In genomic region chr3:38120690-38121450, GRCh38 we compare ENCODE assay signal across 20 cellular contexts. TPM values are rescaled to one million over a fixed set of nuclear protein-coding genes. Genes with fewer than 3 reads are reported as not detected.
DNase-seq lines count a peak whose midpoint lies in the region; ATAC-seq, FAIRE-seq and TF ChIP-seq lines count a peak whose summit lies in the region.
"Had no signal": no experiment of that assay in that cellular context is flagged by ENCODE, and none has a peak within 500 bp of the region (broad histone marks: within the 10 kb centered on the region; RNA-seq: fewer than 3 reads in every experiment).

No MANE protein-coding gene starts in this region.

- H3K4me1 Mint-ChIP-seq in stimulated activated memory B cell treated with anti-CD40 and anti-IgM and Interleukin-4, amounts not matched to agents 10 μg/mL and 1 μg/mL and 100 μg/mL, for 72 hours: peaks cover 4% of the 10 kb centered on the region
- H3K4me1 Mint-ChIP-seq: nephron had no signal

- POLR2A ChIA-PET in RWPE1 (lab: Yijun Ruan, JAX; ENCODE audit: low non-redundant PET) (no interaction called here), HepG2 (lab: Yijun Ruan, JAX) (interaction anchor here (1.1 to 8.0 kb wide), 5 partner anchors 10 to 129 kb away, joined by 3 to 87 read pairs (median 5); partner anchors contain the start of genes ACAA1, MYD88 and OXSR1)

- H4K20me1 ChIP-seq in HepG2 (ENCODE audit: insufficient read depth, low read length): peaks cover 39% of the 10 kb centered on the region

- no peak for TF ChIP-seq CTCF in RWPE1 (conservative IDR thresholded peaks at IDR 0.05; ENCODE audit: low read depth)
- no peak for TF ChIP-seq CTCF in HepG2 (CRISPR knock-in tag; IDR thresholded peaks at IDR 0.05)

- FAIRE-seq in HepG2 (lab: Jason Lieb, UNC): no peak
- FAIRE-seq: RCC 7860 had no signal

- ATAC-seq in activated naive CD4-positive, alpha-beta T cell treated with anti-CD3 and anti-CD28 coated beads, Interleukin-2, amount 50 U/mL, for 72 hours: no peak
- ATAC-seq in HepG2: no peak
- ATAC-seq in stimulated activated memory B cell treated with anti-CD40 and anti-IgM and Interleukin-4, amounts not matched to agents 10 μg/mL and 1 μg/mL and 100 μg/mL, for 72 hours: no peak
- ATAC-seq in HG03460 (IDR thresholded peaks at IDR 0.05; ENCODE audit: unreplicated experiment): no peak

- H3K27me3 Mint-ChIP-seq in stimulated activated memory B cell treated with anti-CD40 and anti-IgM and Interleukin-4, amounts not matched to agents 10 μg/mL and 1 μg/mL and 100 μg/mL, for 72 hours: peaks cover 4% of the 10 kb centered on the region
- H3K27me3 Mint-ChIP-seq: activated naive CD4-positive, alpha-beta T cell treated with anti-CD3 and anti-CD28 coated beads, Interleukin-2, amount 10 ng/mL, durations not matched to agents 7 days and 5 days; CD8-positive, alpha-beta memory T cell had no signal

- H3K27ac Mint-ChIP-seq in activated naive CD4-positive, alpha-beta T cell treated with anti-CD3 and anti-CD28 coated beads, Interleukin-2, amount 50 U/mL, for 72 hours: peak overlapping the region; percentile 62 to 84
- peak overlapping the region; percentile 0 for H3K27ac Mint-ChIP-seq in stimulated activated memory B cell treated with anti-CD40 and anti-IgM and Interleukin-4, amounts not matched to agents 10 μg/mL and 1 μg/mL and 100 μg/mL, for 72 hours
- H3K27ac Mint-ChIP-seq: activated naive CD4-positive, alpha-beta T cell treated with anti-CD3 and anti-CD28 coated beads, Interleukin-2, amount 10 ng/mL, durations not matched to agents 7 days and 5 days; nephron had no signal

- TF ChIP-seq EP300 in HepG2 (IDR thresholded peaks at IDR 0.05; ENCODE audit: low read depth in 2 of 2, low read length in 2 of 2): no peak
- no peak for TF ChIP-seq EP300 in HepG2 (CRISPR knock-in tag; IDR thresholded peaks at IDR 0.05; ENCODE audit: borderline replicate concordance)

- peaks cover 1% of the 10 kb centered on the region for H3K79me2 ChIP-seq in HepG2 (ENCODE audit: insufficient read depth, low read length)

- CTCF ChIA-PET in RWPE1 (lab: Yijun Ruan, JAX): interaction anchor here (1.0 kb wide), 1 partner anchor 126 kb away, joined by 3 read pairs; no protein-coding TSS in a partner anchor
- CTCF ChIA-PET in HepG2 (lab: Yijun Ruan, JAX; ENCODE audit: low intra/inter-chr PET ratio, low total read pairs): no interaction called here

- no peak for TF ChIP-seq RAD21 in HepG2 (CRISPR knock-in tag; IDR thresholded peaks at IDR 0.05)

- 95% methylated on average over 10 of the region's 11 CpGs for WGBS in HepG2 (ENCODE audit: low lambda C conversion rate)

- no peak overlapping the region for H3K4me2 ChIP-seq in HepG2 (ENCODE audit: low read depth, low read length)

- in situ Hi-C loops in HepG2 (cut with HindIII; ENCODE audit: extremely low pct_ligation_motif_present, low pct_unique_long_range_greater_than_20kb): no loop called here

- H3K9me3 ChIP-seq in HepG2 (ENCODE audit: low read length): no peaks in the 10 kb centered on the region
- H3K9me3 ChIP-seq: esophagus squamous epithelium, upper lobe of left lung had no signal

- no peaks in the 10 kb centered on the region for H3K9me3 Mint-ChIP-seq in activated naive CD4-positive, alpha-beta T cell treated with anti-CD3 and anti-CD28 coated beads, Interleukin-2, amount 50 U/mL, for 72 hours
- H3K9me3 Mint-ChIP-seq in stimulated activated memory B cell treated with anti-CD40 and anti-IgM and Interleukin-4, amounts not matched to agents 10 μg/mL and 1 μg/mL and 100 μg/mL, for 72 hours: no peaks in the 10 kb centered on the region
- H3K9me3 Mint-ChIP-seq: activated naive CD4-positive, alpha-beta T cell treated with anti-CD3 and anti-CD28 coated beads, Interleukin-2, amount 10 ng/mL, durations not matched to agents 7 days and 5 days; CD8-positive, alpha-beta memory T cell; nephron had no signal

- peaks cover 43% of the 10 kb centered on the region for H3K4me1 ChIP-seq in HepG2 (ENCODE audit: insufficient read depth, low read length)
- H3K4me1 ChIP-seq: upper lobe of left lung had no signal

- no peaks in the 10 kb centered on the region for H3K36me3 Mint-ChIP-seq in activated naive CD4-positive, alpha-beta T cell treated with anti-CD3 and anti-CD28 coated beads, Interleukin-2, amount 50 U/mL, for 72 hours
- peaks cover 63% of the 10 kb centered on the region for H3K36me3 Mint-ChIP-seq in stimulated activated memory B cell treated with anti-CD40 and anti-IgM and Interleukin-4, amounts not matched to agents 10 μg/mL and 1 μg/mL and 100 μg/mL, for 72 hours

- H3K4me3 Mint-ChIP-seq in stimulated activated memory B cell treated with anti-CD40 and anti-IgM and Interleukin-4, amounts not matched to agents 10 μg/mL and 1 μg/mL and 100 μg/mL, for 72 hours: no peak overlapping the region
- H3K4me3 Mint-ChIP-seq: activated naive CD4-positive, alpha-beta T cell treated with anti-CD3 and anti-CD28 coated beads, Interleukin-2, amount 10 ng/mL, durations not matched to agents 7 days and 5 days; CD8-positive, alpha-beta memory T cell; nephron had no signal

- BruUV-seq in HepG2 (replicated peaks; lab: Mats Ljungman, UMichigan): no TSS peak

- intact Hi-C loops in HepG2 (cut with micrococcal nuclease; ENCODE audit: unreplicated experiment): no loop called here

- H2AFZ ChIP-seq in HepG2 (ENCODE audit: low read length): no peak overlapping the region

- H3K4me3 ChIP-seq in HepG2 (replicated peaks in 1 of 3; ENCODE audit: insufficient read depth in 1 of 3, low read depth in 2 of 3, low read length in 3 of 3): no peak overlapping the region
- H3K4me3 ChIP-seq: esophagus squamous epithelium, upper lobe of left lung had no signal

- no peaks in the 10 kb centered on the region for H3K27me3 ChIP-seq in HepG2 (ENCODE audit: control insufficient read depth in 1 of 2, insufficient read depth in 2 of 2, low read length in 2 of 2)
- H3K27me3 ChIP-seq: esophagus squamous epithelium, upper lobe of left lung had no signal

- peak overlapping the region; percentile 26 for H3K27ac ChIP-seq in RWPE1
- no peak overlapping the region for H3K27ac ChIP-seq in HepG2 (ENCODE audit: extremely low read length, insufficient read depth, low read length)
- H3K27ac ChIP-seq: esophagus squamous epithelium, upper lobe of left lung had no signal

- H3K9ac ChIP-seq in HepG2 (ENCODE audit: insufficient read depth, low read depth, low read length): no peak overlapping the region

- no peak for DNase-seq in activated naive CD4-positive, alpha-beta T cell treated with anti-CD3 and anti-CD28 coated beads, Interleukin-2, amount 50 U/mL, for 72 hours (ENCODE audit: low spot score in 2 of 2)
- DNase-seq in activated naive CD4-positive, alpha-beta T cell treated with anti-CD3 and anti-CD28 coated beads, Interleukin-2, amount 50 U/mL, for 16 hours: no peak
- DNase-seq in RWPE1 (ENCODE audit: low spot score): no peak
- no peak for DNase-seq in HepG2 (ENCODE audit: low spot score)
- DNase-seq in AG08395 (ENCODE audit: low spot score): no peak
- no peak for DNase-seq in MV-4-11 (lab: John Stamatoyannopoulos, UW)
- DNase-seq: activated naive CD4-positive, alpha-beta T cell treated with anti-CD3 and anti-CD28 coated beads, Interleukin-2, amount 10 ng/mL, durations not matched to agents 7 days and 5 days; CD8-positive, alpha-beta memory T cell; cerebellar nuclear complex; effector memory CD4-positive, alpha-beta T cell; esophagus squamous epithelium; Karpas-422; kidney glomerular epithelial cell; NCI-H2029 treated with DMSO at 0.1 percent for 48 hours; stimulated activated CD4-positive, alpha-beta T cell treated with anti-CD3 and anti-CD28 coated beads, Interleukin-2, amount 100 ng/mL, for 24 hours had no signal

- H3K36me3 ChIP-seq in HepG2 (replicated peaks in 1 of 2; ENCODE audit: control insufficient read depth in 1 of 2, insufficient read depth in 2 of 2, low read length in 2 of 2): peaks cover 24 to 58% of the 10 kb centered on the region in 2 experiments

- TF ChIP-seq POLR2A in HepG2 (IDR thresholded peaks at IDR 0.05; ENCODE audit: insufficient read depth in 1 of 2, low read depth in 2 of 2, low read length in 2 of 2): no peak; a peak in 1 of 4 replicates

RNA-seq across cellular contexts. Expression of gene ACAA1, which starts 16.1 kb away (rescaled TPM):
- total RNA-seq in activated naive CD4-positive, alpha-beta T cell treated with anti-CD3 and anti-CD28 coated beads, Interleukin-2, amount 50 U/mL, for 72 hours: 10 to 100 TPM; 73.9 to 83.9 TPM
- total RNA-seq in HepG2 (2016; rRNA removed; fragmentation: Illumina TruSeq; extraction: Trizol): 60.8 and 107 TPM in 2 replicates
- total RNA-seq in HepG2 (2016; cell fraction: cytosol; rRNA removed; fragmentation: Illumina TruSeq; extraction: Trizol; ENCODE audit: low read depth): 27.5 and 27.8 TPM in 2 replicates
- total RNA-seq in HepG2 (2016; cell fraction: insoluble cytoplasmic fraction; rRNA removed; fragmentation: Illumina TruSeq; extraction: Trizol): 63.4 and 105 TPM in 2 replicates
- 52.7 and 55.5 TPM in 2 replicates for total RNA-seq in HepG2 (2016; cell fraction: membrane; rRNA removed; fragmentation: Illumina TruSeq; extraction: Trizol)
- 75.4 and 87.9 TPM in 2 replicates for total RNA-seq in HepG2 (2016; cell fraction: nucleus; rRNA removed; fragmentation: Illumina TruSeq; extraction: Trizol)
- 188 and 221 TPM in 2 replicates for polyA plus RNA-seq in HepG2 (2011; rRNA removed)
- polyA plus RNA-seq in HepG2 (2011; cell fraction: cytosol; rRNA removed): 169 and 202 TPM in 2 replicates
- 588 and 662 TPM in 2 replicates for polyA plus RNA-seq in HepG2 (2011; cell fraction: nucleus; rRNA removed)
- polyA plus RNA-seq in HepG2 (2012): 125 and 170 TPM in 2 replicates
- polyA plus RNA-seq in HepG2 (2016; cell fraction: cytosol; fragmentation: Illumina TruSeq; extraction: Trizol; ENCODE audit: low read depth): 44.3 and 47.9 TPM in 2 replicates
- polyA plus RNA-seq in HepG2 (2016; cell fraction: insoluble cytoplasmic fraction; fragmentation: Illumina TruSeq; extraction: Trizol; ENCODE audit: low read depth): 240 and 247 TPM in 2 replicates
- 62.9 and 66.6 TPM in 2 replicates for polyA plus RNA-seq in HepG2 (2016; cell fraction: membrane; fragmentation: Illumina TruSeq; extraction: Trizol; ENCODE audit: low read depth)
- polyA plus RNA-seq in HepG2 (2016; cell fraction: nucleus; fragmentation: Illumina TruSeq; extraction: Trizol; ENCODE audit: insufficient read depth, low read depth): 290 and 311 TPM in 2 replicates
- polyA minus RNA-seq in HepG2 (2011; rRNA and poly(A)+ RNA removed; ENCODE audit: low replicate concordance): 57.0 and 213 TPM in 2 replicates
- 80.2 and 80.3 TPM in 2 replicates for polyA minus RNA-seq in HepG2 (2011; cell fraction: cytosol; rRNA and poly(A)+ RNA removed)
- 241 and 244 TPM in 2 replicates for polyA minus RNA-seq in HepG2 (2011; cell fraction: nucleus; rRNA and poly(A)+ RNA removed)

RNA-seq across cellular contexts. Expression of gene MYD88, which starts 17.6 kb away (rescaled TPM):
- total RNA-seq in activated naive CD4-positive, alpha-beta T cell treated with anti-CD3 and anti-CD28 coated beads, Interleukin-2, amount 50 U/mL, for 72 hours: 10 to 100 TPM; 23.5 to 41.2 TPM
- 7.6 and 14.5 TPM in 2 replicates for total RNA-seq in HepG2 (2016; rRNA removed; fragmentation: Illumina TruSeq; extraction: Trizol)
- total RNA-seq in HepG2 (2016; cell fraction: cytosol; rRNA removed; fragmentation: Illumina TruSeq; extraction: Trizol; ENCODE audit: low read depth): 2.5 and 3.5 TPM in 2 replicates
- total RNA-seq in HepG2 (2016; cell fraction: insoluble cytoplasmic fraction; rRNA removed; fragmentation: Illumina TruSeq; extraction: Trizol): 7.2 and 14.6 TPM in 2 replicates
- 6.0 and 6.5 TPM in 2 replicates for total RNA-seq in HepG2 (2016; cell fraction: membrane; rRNA removed; fragmentation: Illumina TruSeq; extraction: Trizol)
- 9.8 and 11.0 TPM in 2 replicates for total RNA-seq in HepG2 (2016; cell fraction: nucleus; rRNA removed; fragmentation: Illumina TruSeq; extraction: Trizol)
- polyA plus RNA-seq in HepG2 (2011; rRNA removed): 32.7 and 36.6 TPM in 2 replicates
- polyA plus RNA-seq in HepG2 (2011; cell fraction: cytosol; rRNA removed): 31.0 and 32.2 TPM in 2 replicates
- polyA plus RNA-seq in HepG2 (2011; cell fraction: nucleus; rRNA removed): 53.7 and 60.9 TPM in 2 replicates
- 19.9 and 22.6 TPM in 2 replicates for polyA plus RNA-seq in HepG2 (2012)
- polyA plus RNA-seq in HepG2 (2016; cell fraction: cytosol; fragmentation: Illumina TruSeq; extraction: Trizol; ENCODE audit: low read depth): 2.8 and 2.9 TPM in 2 replicates
- 51.1 and 57.2 TPM in 2 replicates for polyA plus RNA-seq in HepG2 (2016; cell fraction: insoluble cytoplasmic fraction; fragmentation: Illumina TruSeq; extraction: Trizol; ENCODE audit: low read depth)
- 9.0 and 9.6 TPM in 2 replicates for polyA plus RNA-seq in HepG2 (2016; cell fraction: membrane; fragmentation: Illumina TruSeq; extraction: Trizol; ENCODE audit: low read depth)
- polyA plus RNA-seq in HepG2 (2016; cell fraction: nucleus; fragmentation: Illumina TruSeq; extraction: Trizol; ENCODE audit: insufficient read depth, low read depth): 48.1 and 53.6 TPM in 2 replicates
- 15.6 and 54.6 TPM in 2 replicates for polyA minus RNA-seq in HepG2 (2011; rRNA and poly(A)+ RNA removed; ENCODE audit: low replicate concordance)
- 19.7 and 21.8 TPM in 2 replicates for polyA minus RNA-seq in HepG2 (2011; cell fraction: cytosol; rRNA and poly(A)+ RNA removed)
- 13.9 and 15.8 TPM in 2 replicates for polyA minus RNA-seq in HepG2 (2011; cell fraction: nucleus; rRNA and poly(A)+ RNA removed)

RNA-seq across cellular contexts. Expression of gene OXSR1, which starts 44.5 kb away (rescaled TPM):
- total RNA-seq in activated naive CD4-positive, alpha-beta T cell treated with anti-CD3 and anti-CD28 coated beads, Interleukin-2, amount 50 U/mL, for 72 hours: 10 to 100 TPM; 46.8 to 58.3 TPM
- total RNA-seq in HepG2 (2016; rRNA removed; fragmentation: Illumina TruSeq; extraction: Trizol): 32.6 and 41.1 TPM in 2 replicates
- 7.6 TPM in 2 replicates for total RNA-seq in HepG2 (2016; cell fraction: cytosol; rRNA removed; fragmentation: Illumina TruSeq; extraction: Trizol; ENCODE audit: low read depth)
- total RNA-seq in HepG2 (2016; cell fraction: insoluble cytoplasmic fraction; rRNA removed; fragmentation: Illumina TruSeq; extraction: Trizol): 32.9 and 39.8 TPM in 2 replicates
- total RNA-seq in HepG2 (2016; cell fraction: membrane; rRNA removed; fragmentation: Illumina TruSeq; extraction: Trizol): 12.8 and 14.5 TPM in 2 replicates
- 30.2 and 32.6 TPM in 2 replicates for total RNA-seq in HepG2 (2016; cell fraction: nucleus; rRNA removed; fragmentation: Illumina TruSeq; extraction: Trizol)
- 25.9 and 27.4 TPM in 2 replicates for polyA plus RNA-seq in HepG2 (2011; rRNA removed)
- 18.5 and 23.3 TPM in 2 replicates for polyA plus RNA-seq in HepG2 (2011; cell fraction: cytosol; rRNA removed)
- 19.5 and 22.8 TPM in 2 replicates for polyA plus RNA-seq in HepG2 (2011; cell fraction: nucleus; rRNA removed)
- 23.1 and 31.4 TPM in 2 replicates for polyA plus RNA-seq in HepG2 (2012)
- 1.5 and 1.6 TPM in 2 replicates for polyA plus RNA-seq in HepG2 (2016; cell fraction: cytosol; fragmentation: Illumina TruSeq; extraction: Trizol; ENCODE audit: low read depth)
- polyA plus RNA-seq in HepG2 (2016; cell fraction: insoluble cytoplasmic fraction; fragmentation: Illumina TruSeq; extraction: Trizol; ENCODE audit: low read depth): 33.9 and 36.3 TPM in 2 replicates
- polyA plus RNA-seq in HepG2 (2016; cell fraction: membrane; fragmentation: Illumina TruSeq; extraction: Trizol; ENCODE audit: low read depth): 5.4 and 5.9 TPM in 2 replicates
- 31.5 and 34.6 TPM in 2 replicates for polyA plus RNA-seq in HepG2 (2016; cell fraction: nucleus; fragmentation: Illumina TruSeq; extraction: Trizol; ENCODE audit: insufficient read depth, low read depth)
- 36.3 and 49.0 TPM in 2 replicates for polyA minus RNA-seq in HepG2 (2011; rRNA and poly(A)+ RNA removed; ENCODE audit: low replicate concordance)
- 26.2 and 26.9 TPM in 2 replicates for polyA minus RNA-seq in HepG2 (2011; cell fraction: cytosol; rRNA and poly(A)+ RNA removed)
- 37.9 and 47.6 TPM in 2 replicates for polyA minus RNA-seq in HepG2 (2011; cell fraction: nucleus; rRNA and poly(A)+ RNA removed)
